In genomic region chr19:1117654-1118053, GRCh38 we compare ENCODE assay signal across 1 cellular context.
TF ChIP-seq lines count a peak whose summit lies in the region.

No MANE protein-coding gene starts in this region.

TF ChIP-seq in HepG2, 621 proteins besides CTCF, POLR2A, EP300 and RAD21:
- TF ChIP-seq ZNF101 (CRISPR knock-in tag; IDR thresholded peaks at IDR 0.05; ENCODE audit: borderline replicate concordance, low read depth) = no peak
- TF ChIP-seq HMG20A (CRISPR knock-in tag; IDR thresholded peaks at IDR 0.05; ENCODE audit: borderline replicate concordance) = no peak
- TF ChIP-seq AGO2 (optimal IDR thresholded peaks at IDR 0.05; ENCODE audit: low read depth, low read length) = peak; percentile 6
- TF ChIP-seq, protein P1, sequence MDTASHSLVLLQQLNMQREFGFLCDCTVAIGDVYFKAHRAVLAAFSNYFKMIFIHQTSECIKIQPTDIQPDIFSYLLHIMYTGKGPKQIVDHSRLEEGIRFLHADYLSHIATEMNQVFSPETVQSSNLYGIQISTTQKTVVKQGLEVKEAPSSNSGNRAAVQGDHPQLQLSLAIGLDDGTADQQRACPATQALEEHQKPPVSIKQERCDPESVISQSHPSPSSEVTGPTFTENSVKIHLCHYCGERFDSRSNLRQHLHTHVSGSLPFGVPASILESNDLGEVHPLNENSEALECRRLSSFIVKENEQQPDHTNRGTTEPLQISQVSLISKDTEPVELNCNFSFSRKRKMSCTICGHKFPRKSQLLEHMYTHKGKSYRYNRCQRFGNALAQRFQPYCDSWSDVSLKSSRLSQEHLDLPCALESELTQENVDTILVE (CRISPR knock-in tag; IDR thresholded peaks at IDR 0.05) = no peak
- TF ChIP-seq KAT7 (CRISPR knock-in tag; IDR thresholded peaks at IDR 0.05; ENCODE audit: borderline replicate concordance) = no peak
- TF ChIP-seq ZNF543 (CRISPR knock-in tag; IDR thresholded peaks at IDR 0.05) = no peak
- no peak for TF ChIP-seq HIVEP1 (CRISPR knock-in tag; IDR thresholded peaks at IDR 0.05)
